ENCODE assay signal across 24 cellular contexts in the genomic region with DNA sequence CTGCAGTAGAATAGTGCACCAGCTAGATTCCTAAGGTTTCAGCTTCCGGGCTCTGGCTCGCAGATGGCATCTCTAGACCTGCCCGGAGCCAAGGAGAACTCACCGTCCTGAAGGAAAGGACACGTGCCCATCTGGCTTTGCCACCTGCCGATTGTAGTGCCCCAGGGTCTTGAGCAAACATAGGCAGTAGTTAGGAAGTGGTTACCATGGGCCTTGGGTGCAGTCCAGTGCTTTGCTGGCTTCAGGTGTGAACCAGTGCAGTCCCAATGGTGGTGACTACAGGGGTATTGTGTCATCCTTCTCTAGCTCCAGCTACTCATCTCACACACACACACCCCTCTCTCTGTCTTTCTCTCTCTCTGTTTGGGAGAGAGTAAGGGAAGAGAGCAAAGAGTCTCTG.
"Had no signal": no experiment of that assay in that cellular context is flagged by ENCODE, and none has a peak within 500 bp of the region (broad histone marks: within the 10 kb centered on the region; RNA-seq: fewer than 3 reads in every experiment).

No MANE protein-coding gene starts in this region.

- H3K27me3 Mint-ChIP-seq: naive B cell; natural killer cell treated with Interleukin-12 subunit alpha and Interleukin-12 subunit beta and Interleukin-15 and Interleukin-18, amount 100 ng/mL, for 72 hours; progenitor cell of endocrine pancreas; type B pancreatic cell had no signal

- H3K4me3 Mint-ChIP-seq: immature natural killer cell; mesothelial cell of epicardium; naive B cell; natural killer cell treated with Interleukin-12 subunit alpha and Interleukin-12 subunit beta and Interleukin-15 and Interleukin-18, amount 100 ng/mL, for 72 hours; neural crest cell; type B pancreatic cell had no signal

- H3K27ac Mint-ChIP-seq: immature natural killer cell; mesothelial cell of epicardium; natural killer cell treated with Interleukin-12 subunit alpha and Interleukin-12 subunit beta and Interleukin-15 and Interleukin-18, amount 100 ng/mL, for 72 hours; progenitor cell of endocrine pancreas; type B pancreatic cell had no signal

- DNase-seq: cerebellar nuclear complex; effector CD4-positive, alpha-beta T cell; esophagus squamous epithelium; foreskin melanocyte; hypothalamus; immature natural killer cell; left ventricle myocardium superior; lower lobe of right lung; mesenchymal stem cell; mucosa of descending colon; naive B cell; stimulated activated CD4-positive, alpha-beta T cell treated with anti-CD3 and anti-CD28 coated beads, Interleukin-12 subunit alpha, Interleukin-12 subunit beta, amount 100 ng/mL, for 4 hours; stimulated activated CD4-positive, alpha-beta T cell treated with anti-CD3 and anti-CD28 coated beads, Interleukin-1b, Interleukin-23, amount 100 ng/mL, for 48 hours; stimulated activated CD4-positive, alpha-beta T cell treated with anti-CD3 and anti-CD28 coated beads, Interleukin-4, amount 100 ng/mL, for 1 hour; stimulated activated CD8-positive, alpha-beta memory T cell treated with anti-CD3 and anti-CD28 coated beads, Interleukin-4, amount 100 ng/mL, for 48 hours; stimulated activated naive CD4-positive, alpha-beta T cell treated with Interleukin-2 at 50 U/mL for 16 hours; stomach; thyroid gland had no signal

- H3K4me1 Mint-ChIP-seq: mesothelial cell of epicardium, neural crest cell had no signal

- ATAC-seq: left ventricle myocardium superior; lower lobe of right lung; mucosa of descending colon; natural killer cell treated with Interleukin-12 subunit alpha and Interleukin-12 subunit beta and Interleukin-15 and Interleukin-18, amount 100 ng/mL, for 72 hours; sciatic nerve had no signal
